In genomic region chr12:19574606-19575005, GRCh38 we compare ENCODE assay signal across 11 cellular contexts.
DNase-seq lines count a peak whose midpoint lies in the region; ATAC-seq, FAIRE-seq and TF ChIP-seq lines count a peak whose summit lies in the region.
"Had no signal": no experiment of that assay in that cellular context is flagged by ENCODE, and none has a peak within 500 bp of the region (broad histone marks: within the 10 kb centered on the region; RNA-seq: fewer than 3 reads in every experiment).

No MANE protein-coding gene starts in this region.

- TF ChIP-seq EP300 in A549 (IDR thresholded peaks at IDR 0.05): no peak

- H3K4me2 ChIP-seq in A549 (no peak overlapping the region), PC-3 (ENCODE audit: low read length) (no peak overlapping the region)

- no peaks in the 10 kb centered on the region for H3K36me3 ChIP-seq in PC-3 (ENCODE audit: low read depth, low read length)

- H3K9me3 ChIP-seq in A549 (no peaks in the 10 kb centered on the region), PC-3 (ENCODE audit: low read length) (no peaks in the 10 kb centered on the region)

- intact Hi-C loops in PC-3 (cut with micrococcal nuclease): no loop called here
- intact Hi-C loops in lower leg skin (cut with DNase I; ENCODE audit: low total_unique reads): no loop called here

- CTCF ChIA-PET in A549 (lab: Yijun Ruan, JAX) (interaction anchor here (0.7 to 1.4 kb wide), 3 partner anchors 10 to 69 kb away, joined by 3 to 4 read pairs (median 3); no protein-coding TSS in a partner anchor), PC-3 (lab: Charles Lee) (no interaction called here)

- H3K79me2 ChIP-seq in PC-3 (ENCODE audit: low read length): no peaks in the 10 kb centered on the region

- no peaks in the 10 kb centered on the region for H4K20me1 ChIP-seq in PC-3 (ENCODE audit: low read length)

- H3K9me2 ChIP-seq in PC-3 (replicated peaks; ENCODE audit: low read length): no peaks in the 10 kb centered on the region

- no TSS peak for BruUV-seq in PC-3 (replicated peaks; lab: Mats Ljungman, UMichigan)

- H3K27ac ChIP-seq in A549 (no peak overlapping the region), PC-3 (ENCODE audit: low read length) (no peak overlapping the region)

- H3K9ac ChIP-seq in PC-3 (ENCODE audit: low read length): no peak overlapping the region

- no peak for TF ChIP-seq POLR2A in A549 (IDR thresholded peaks at IDR 0.05; ENCODE audit: low read length)
- TF ChIP-seq POLR2A in lower leg skin (IDR thresholded peaks at IDR 0.05): no peak

- POLR2A ChIA-PET in A549 (lab: Yijun Ruan, JAX) (no interaction called here), PC-3 (lab: Charles Lee; ENCODE audit: unreplicated experiment) (no interaction called here)

- H2AFZ ChIP-seq in PC-3 (ENCODE audit: low read length): no peak overlapping the region

- H3F3A ChIP-seq in PC-3 (ENCODE audit: low read length, unreplicated experiment): no peaks in the 10 kb centered on the region

- no peak for FAIRE-seq in A549 (lab: Jason Lieb, UNC)

- peak in 1 of 2 experiments; percentile 30; a peak in 1 of 5 replicates for TF ChIP-seq RAD21 in A549 (conservative IDR thresholded peaks at IDR 0.05 in 1 of 2, IDR thresholded peaks at IDR 0.05 in 1 of 2)

- H3K4me3 ChIP-seq in A549 (no peak overlapping the region), PC-3 (ENCODE audit: low read length) (no peak overlapping the region), fibroblast of mammary gland (ENCODE audit: control insufficient read depth, low read depth, low read length) (no peak overlapping the region), lower leg skin (ENCODE audit: low read depth, poor library complexity, severe bottlenecking) (no peak overlapping the region)

- no peaks in the 10 kb centered on the region for H3K27me3 ChIP-seq in PC-3 (ENCODE audit: low read length)

- ATAC-seq in A549: peak; percentile 64 to 87; a peak in 5 of 6 replicates
- ATAC-seq in GM19351 (IDR thresholded peaks at IDR 0.05; ENCODE audit: unreplicated experiment): peak; percentile 40
- ATAC-seq in PC-3: no peak
- ATAC-seq: activated CD4-positive, CD25-positive, alpha-beta regulatory T cell treated with anti-CD3 and anti-CD28 coated beads, Interleukin-2, amount 50 U/mL, for 24 hours had no signal

- H3K4me1 ChIP-seq in A549 (peaks cover 10% of the 10 kb centered on the region; the same call in 2 of the 3 replicates), PC-3 (ENCODE audit: insufficient read depth, low read length) (peaks cover 7% of the 10 kb centered on the region; the same call in 1 of the 2 replicates)

- peak; percentile 10 to 27 for DNase-seq in A549 (ENCODE audit: low read depth in 1 of 2, low spot score in 1 of 2)
- DNase-seq in PC-3: no peak
- DNase-seq in fibroblast of mammary gland (ENCODE audit: low read depth): no peak
- no peak for DNase-seq in NCI-H2107 (lab: John Stamatoyannopoulos, UW)
- no peak for DNase-seq in lower leg skin (ENCODE audit: low spot score in 2 of 2)
- no peak for DNase-seq in RKO (ENCODE audit: low spot score)
- DNase-seq in activated CD4-positive, alpha-beta T cell treated with anti-CD3 and anti-CD28 coated beads for 1 hour: no peak
- DNase-seq: activated naive CD4-positive, alpha-beta T cell; NCI-H2029 had no signal

- no peak for TF ChIP-seq CTCF in A549 (IDR thresholded peaks at IDR 0.05)
- 0 out of 2 replicates have a peak, but pooled peaks have one; percentile 13 for TF ChIP-seq CTCF in PC-3 (conservative IDR thresholded peaks at IDR 0.05; ENCODE audit: low read depth, low read length)
- peak; percentile 9 for TF ChIP-seq CTCF in fibroblast of mammary gland (conservative IDR thresholded peaks at IDR 0.05; ENCODE audit: control insufficient read depth, insufficient read depth, low read depth, low read length)
- no peak for TF ChIP-seq CTCF in lower leg skin (IDR thresholded peaks at IDR 0.05)

TF ChIP-seq in A549, 52 proteins besides CTCF, POLR2A, EP300 and RAD21:
- TF ChIP-seq FOXS1 (CRISPR knock-in tag; IDR thresholded peaks at IDR 0.05): no peak
- no peak for TF ChIP-seq CBX8 (IDR thresholded peaks at IDR 0.05)
- no peak for TF ChIP-seq MAX (IDR thresholded peaks at IDR 0.05)
- no peak for TF ChIP-seq REST (IDR thresholded peaks at IDR 0.05)
- TF ChIP-seq KDM1A (IDR thresholded peaks at IDR 0.05; ENCODE audit: low read depth): no peak
- TF ChIP-seq ESRRA (IDR thresholded peaks at IDR 0.05; ENCODE audit: borderline replicate concordance, low read length): no peak
- TF ChIP-seq JUN (IDR thresholded peaks at IDR 0.05): no peak
- TF ChIP-seq RCOR1 (IDR thresholded peaks at IDR 0.05; ENCODE audit: low read depth, low read length): no peak
- TF ChIP-seq USF2 (IDR thresholded peaks at IDR 0.05): no peak
- TF ChIP-seq NPAS2 (CRISPR knock-in tag; IDR thresholded peaks at IDR 0.05; ENCODE audit: borderline replicate concordance): no peak
- TF ChIP-seq MAFK (IDR thresholded peaks at IDR 0.05; ENCODE audit: partially characterized antibody): no peak
- TF ChIP-seq HES2 (IDR thresholded peaks at IDR 0.05): no peak
- TF ChIP-seq FOSB (CRISPR knock-in tag; IDR thresholded peaks at IDR 0.05): no peak
- TF ChIP-seq PHF8 (IDR thresholded peaks at IDR 0.05; ENCODE audit: borderline replicate concordance, low read depth): no peak
- TF ChIP-seq EHMT2 (IDR thresholded peaks at IDR 0.05; ENCODE audit: low read depth): no peak
- no peak for TF ChIP-seq MAZ (IDR thresholded peaks at IDR 0.05; ENCODE audit: borderline replicate concordance, low read depth, low read length)
- TF ChIP-seq ZNF302 (CRISPR knock-in tag; IDR thresholded peaks at IDR 0.05): no peak

Comparison
In these comparisons a context has a peak if more than half of its experiments do, and no peak if none do; other contexts are left out.
1. DNase-seq: peak in A549 (2 of 2); none in PC-3 (single experiment), fibroblast of mammary gland (single experiment), NCI-H2107 (single experiment), lower leg skin (0 of 2), RKO (single experiment) and activated CD4-positive, alpha-beta T cell treated with anti-CD3 and anti-CD28 coated beads for 1 hour (single experiment).
2. CTCF ChIP-seq: peak in PC-3 (single experiment) and fibroblast of mammary gland (single experiment); none in A549 (single experiment) and lower leg skin (0 of 3).